In the genomic region with DNA sequence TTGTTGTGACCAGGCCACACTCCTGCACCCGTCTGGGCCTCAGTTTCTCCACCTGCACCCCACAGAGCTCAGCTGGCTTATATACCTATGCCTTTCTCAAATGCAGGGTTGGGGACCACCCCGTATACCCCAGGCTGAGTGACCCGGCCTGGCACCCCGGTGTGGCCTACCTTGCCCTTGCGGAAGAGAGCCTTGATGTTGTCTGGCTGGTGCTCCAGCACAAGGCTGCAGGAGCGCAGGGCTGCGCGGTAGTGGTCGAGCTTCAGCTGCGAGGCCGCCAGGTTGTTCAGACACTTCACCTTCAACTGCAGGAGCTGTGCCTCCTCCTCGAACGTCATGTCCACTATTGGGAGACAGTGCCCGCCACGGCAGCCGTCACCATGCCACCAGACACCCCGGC, we compare ENCODE assay signal across 17 cellular contexts. TPM values are rescaled to one million over a fixed set of nuclear protein-coding genes. Genes with fewer than 3 reads are reported as not detected.
DNase-seq lines count a peak whose midpoint lies in the region; ATAC-seq, FAIRE-seq and TF ChIP-seq lines count a peak whose summit lies in the region.
"Had no signal": no experiment of that assay in that cellular context is flagged by ENCODE, and none has a peak within 500 bp of the region (broad histone marks: within the 10 kb centered on the region; RNA-seq: fewer than 3 reads in every experiment).

No MANE protein-coding gene starts in this region.

- H3K9me3 ChIP-seq in CD4-positive, alpha-beta T cell (ENCODE audit: control insufficient read depth, low read length): no peaks in the 10 kb centered on the region
- H3K9me3 ChIP-seq in GM12878 (replicated peaks; ENCODE audit: control insufficient read depth, insufficient read depth, low read length) (no peaks in the 10 kb centered on the region), neuronal stem cell (replicated peaks in 1 of 2; ENCODE audit: control insufficient read depth in 2 of 2, insufficient read depth in 1 of 2, low read depth in 1 of 2, low read length in 2 of 2) (peaks cover 0 to 2% of the 10 kb centered on the region in 2 donors), breast epithelium (no peaks in the 10 kb centered on the region)
- H3K9me3 ChIP-seq: BLaER1 treated with 17β-estradiol and CSF1 and Interleukin-3, amounts not matched to agents 10 nM and 100 nM had no signal

- H3K27ac ChIP-seq in CD4-positive, alpha-beta T cell (ENCODE audit: low read depth, low read length): no peak overlapping the region
- H3K27ac ChIP-seq in GM12878 (ENCODE audit: control insufficient read depth, insufficient read depth): no peak overlapping the region
- no peak overlapping the region for H3K27ac ChIP-seq in neuronal stem cell (replicated peaks; ENCODE audit: low read length)
- no peak overlapping the region for H3K27ac ChIP-seq in breast epithelium
- H3K27ac ChIP-seq: BLaER1 treated with 17β-estradiol and CSF1 and Interleukin-3, amounts not matched to agents 10 nM and 100 nM had no signal

- in situ Hi-C loops in GM12878 (cut with MboI): no loop called here

- ATAC-seq in CD4-positive, alpha-beta T cell (ENCODE audit: poor library complexity): no peak
- ATAC-seq in GM12878: no peak
- ATAC-seq: GM23338 had no signal

- no peak overlapping the region for H4K8ac ChIP-seq in neuronal stem cell (ENCODE audit: low read depth, low read length)

- SMC1A ChIA-PET in GM12878 (lab: Charles Lee; ENCODE audit: uncharacterized antibody, unreplicated experiment): no interaction called here

- H3K4me2 ChIP-seq in GM12878 (ENCODE audit: control insufficient read depth, insufficient read depth) (no peak overlapping the region), neuronal stem cell (ENCODE audit: insufficient read depth, low read length, poor library complexity, severe bottlenecking) (no peak overlapping the region)
- H3K4me2 ChIP-seq: BLaER1 treated with 17β-estradiol and CSF1 and Interleukin-3, amounts not matched to agents 10 nM and 100 nM; GM23338 had no signal

- intact Hi-C loops in CD4-positive, alpha-beta T cell (cut with DNase I, micrococcal nuclease): no loop called here
- intact Hi-C loops in GM12878 (cut with micrococcal nuclease; ENCODE audit: unreplicated experiment) (no loop called here), breast epithelium (cut with DNase I; ENCODE audit: low total_unique reads) (no loop called here)

- H3K4me1 ChIP-seq in GM12878 (ENCODE audit: control insufficient read depth, insufficient read depth, low read length): peaks cover 8% of the 10 kb centered on the region
- H3K4me1 ChIP-seq in neuronal stem cell (ENCODE audit: control insufficient read depth in 2 of 2, insufficient read depth in 1 of 2, low read depth in 1 of 2, low read length in 2 of 2): peaks cover under 1 to 2% of the 10 kb centered on the region in 2 donors
- H3K4me1 ChIP-seq in breast epithelium: no peaks in the 10 kb centered on the region

- peak overlapping the region; percentile 15 for H3K4me3 Mint-ChIP-seq in CD4-positive, alpha-beta T cell
- H3K4me3 Mint-ChIP-seq: B cell, GM23338 had no signal

- CTCF ChIA-PET in CD4-positive, alpha-beta T cell (lab: Charles Lee): no interaction called here
- CTCF ChIA-PET in GM12878 (lab: Yijun Ruan, JAX): no interaction called here

- H3K36me3 Mint-ChIP-seq in CD4-positive, alpha-beta T cell (ENCODE audit: low read depth): peaks cover 70% of the 10 kb centered on the region

- RAD21 ChIA-PET in GM12878 (lab: Charles Lee; ENCODE audit: unreplicated experiment): no interaction called here

- H3K14ac ChIP-seq in neuronal stem cell (ENCODE audit: low read length): no peak overlapping the region

- H3K4me3 ChIP-seq in H7 (ENCODE audit: insufficient read depth, low read depth, low read length): no peak overlapping the region
- no peak overlapping the region for H3K4me3 ChIP-seq in GM12878
- H3K4me3 ChIP-seq in neuronal stem cell (ENCODE audit: low read length in 2 of 2): no peak overlapping the region
- H3K4me3 ChIP-seq in breast epithelium: no peak overlapping the region
- H3K4me3 ChIP-seq: BLaER1 treated with 17β-estradiol and CSF1 and Interleukin-3, amounts not matched to agents 10 nM and 100 nM; GM23338 had no signal

- H3K23ac ChIP-seq in neuronal stem cell (ENCODE audit: low read depth, low read length, poor library complexity): no peak overlapping the region

- no peak overlapping the region for H3K27ac Mint-ChIP-seq in CD4-positive, alpha-beta T cell
- H3K27ac Mint-ChIP-seq: B cell, GM23338 had no signal

- H3K4me1 Mint-ChIP-seq in CD4-positive, alpha-beta T cell (ENCODE audit: low read depth): peaks cover 15% of the 10 kb centered on the region

- H3K18ac ChIP-seq in neuronal stem cell (ENCODE audit: low read length): peak overlapping the region; percentile 28

- no peak overlapping the region for H2BK15ac ChIP-seq in neuronal stem cell (ENCODE audit: low read length)

- POLR2A ChIA-PET in CD4-positive, alpha-beta T cell (lab: Charles Lee): no interaction called here
- POLR2A ChIA-PET in GM12878 (lab: Charles Lee): no interaction called here

- whole genome bisulfite sequencing in GM12878 (ENCODE audit: insufficient coverage, insufficient replicate concordance, low lambda C conversion rate, missing lambda C conversion rate): 96% methylated on average over 17 of the region's 17 CpGs
- no CpG with 5 or more reads among the region's 17 CpGs for WGBS in neuronal stem cell (ENCODE audit: extremely low coverage in 2 of 2, insufficient read length in 2 of 2, insufficient replicate concordance in 1 of 2), 2 donors

- no peak for FAIRE-seq in GM12878 (lab: Jason Lieb, UNC)
- FAIRE-seq: D721Med, G401.6, GM12892, GM18507, H54 had no signal

- no peaks in the 10 kb centered on the region for H3K27me3 Mint-ChIP-seq in CD4-positive, alpha-beta T cell
- H3K27me3 Mint-ChIP-seq: B cell; CD8-positive, alpha-beta memory T cell had no signal

- H3K36me3 ChIP-seq in H7 (replicated peaks; ENCODE audit: control insufficient read depth, insufficient read depth, low read length): peaks cover 38% of the 10 kb centered on the region
- peaks cover 8 to 31% of the 10 kb centered on the region in 2 experiments; a peak in 3 of 4 replicates for H3K36me3 ChIP-seq in GM12878 (ENCODE audit: control insufficient read depth in 2 of 2, insufficient read depth in 2 of 2, low read length in 1 of 2)
- peaks cover 50 to 77% of the 10 kb centered on the region in 2 donors for H3K36me3 ChIP-seq in neuronal stem cell (replicated peaks in 1 of 2; ENCODE audit: control insufficient read depth in 2 of 2, insufficient read depth in 2 of 2, low read length in 2 of 2)
- H3K36me3 ChIP-seq in breast epithelium: peaks cover 14% of the 10 kb centered on the region

- H3K9me3 Mint-ChIP-seq in CD4-positive, alpha-beta T cell: no peaks in the 10 kb centered on the region
- H3K9me3 Mint-ChIP-seq: CD8-positive, alpha-beta memory T cell; GM23338 had no signal

- H2AFZ ChIP-seq in GM12878 (ENCODE audit: control insufficient read depth, low read depth, low read length): no peak overlapping the region
- H2AFZ ChIP-seq in neuronal stem cell (ENCODE audit: low read length): no peak overlapping the region
- H2AFZ ChIP-seq: GM23338 had no signal

- peaks cover 10% of the 10 kb centered on the region for H3K79me1 ChIP-seq in neuronal stem cell (ENCODE audit: low read depth, low read length)

- DNase-seq in CD4-positive, alpha-beta T cell: no peak
- DNase-seq in H7 (peak; percentile 24), GM12878 (ENCODE audit: low read depth, low spot score) (no peak), neuronal stem cell (ENCODE audit: low spot score) (no peak), occipital lobe (lab: John Stamatoyannopoulos, UW) (no peak), breast epithelium (ENCODE audit: low spot score in 2 of 2) (no peak), dermis blood vessel endothelial cell (no peak)
- DNase-seq: CD8-positive, alpha-beta memory T cell; COR-L47 had no signal

- no peak overlapping the region for H2BK5ac ChIP-seq in neuronal stem cell (ENCODE audit: low read length)

- TF ChIP-seq POLR2A in GM12878 (IDR thresholded peaks at IDR 0.05; ENCODE audit: low read depth, low read length) (peak; percentile 36), breast epithelium (IDR thresholded peaks at IDR 0.05) (no peak)

- no peaks in the 10 kb centered on the region for H4K20me1 ChIP-seq in GM12878 (ENCODE audit: control insufficient read depth, insufficient read depth)

- H2AK5ac ChIP-seq in neuronal stem cell (ENCODE audit: low read depth, low read length): peak overlapping the region; percentile 28

- no TSS peak for BruUV-seq in GM12878 (replicated peaks; lab: Mats Ljungman, UMichigan)

- no peak overlapping the region for H2BK12ac ChIP-seq in neuronal stem cell (ENCODE audit: low read length)

- H3K27me3 ChIP-seq in CD4-positive, alpha-beta T cell (ENCODE audit: control insufficient read depth, insufficient read depth, low read length): no peaks in the 10 kb centered on the region
- H3K27me3 ChIP-seq in H7 (ENCODE audit: control insufficient read depth, insufficient read depth, low read length) (no peaks in the 10 kb centered on the region), GM12878 (replicated peaks in 1 of 2; ENCODE audit: control insufficient read depth in 2 of 2, insufficient read depth in 2 of 2, low read length in 1 of 2) (no peaks in the 10 kb centered on the region), neuronal stem cell (ENCODE audit: control insufficient read depth in 3 of 3, insufficient read depth in 3 of 3, low read depth in 1 of 3, low read length in 3 of 3) (no peaks in the 10 kb centered on the region), breast epithelium (no peaks in the 10 kb centered on the region)
- H3K27me3 ChIP-seq: BLaER1 treated with 17β-estradiol and CSF1 and Interleukin-3, amounts not matched to agents 10 nM and 100 nM had no signal

- H3K79me2 ChIP-seq in GM12878 (ENCODE audit: control insufficient read depth, insufficient read depth, low read length): peaks cover 9% of the 10 kb centered on the region

- H3K9ac ChIP-seq in GM12878 (ENCODE audit: control insufficient read depth, insufficient read depth, low read length) (no peak overlapping the region), neuronal stem cell (ENCODE audit: low read depth, low read length, poor library complexity) (no peak overlapping the region)
- H3K9ac ChIP-seq: BLaER1 treated with 17β-estradiol and CSF1 and Interleukin-3, amounts not matched to agents 10 nM and 100 nM had no signal

- TF ChIP-seq CTCF in CD4-positive, alpha-beta T cell (IDR thresholded peaks at IDR 0.05): no peak
- TF ChIP-seq CTCF in GM12878 (IDR thresholded peaks at IDR 0.05 in 2 of 3, conservative IDR thresholded peaks at IDR 0.05 in 1 of 3; ENCODE audit: control insufficient read depth in 2 of 3, extremely low read depth in 1 of 3, insufficient read depth in 1 of 3, low read depth in 3 of 3, low read length in 3 of 3) (no peak), breast epithelium (IDR thresholded peaks at IDR 0.05) (no peak)

- TF ChIP-seq EP300 in GM12878 (IDR thresholded peaks at IDR 0.05; ENCODE audit: borderline replicate concordance in 1 of 2, control insufficient read depth in 1 of 2, low read depth in 2 of 2, low read length in 2 of 2): no peak

- no peak overlapping the region for H3K4ac ChIP-seq in neuronal stem cell (ENCODE audit: low read length)

- TF ChIP-seq RAD21 in GM12878 (IDR thresholded peaks at IDR 0.05; ENCODE audit: insufficient read depth, low read depth, low read length): no peak

- H4K91ac ChIP-seq in neuronal stem cell (ENCODE audit: low read depth, low read length, poor library complexity): no peak overlapping the region

- no peak overlapping the region for H2BK120ac ChIP-seq in neuronal stem cell (ENCODE audit: low read depth, low read length)

RNA-seq across cellular contexts. Expression of a gene that starts 5.9 kb away (rescaled TPM):
- 100 to 1,000 TPM; 147 to 152 TPM for total RNA-seq in CD4-positive, alpha-beta T cell
- 446 and 481 TPM in 2 replicates for total RNA-seq in H7 (2014; rRNA removed; shearing (Covaris generic))
- 50.6 and 53.1 TPM in 2 replicates for total RNA-seq in GM12878 (2013; cell fraction: nucleolus; rRNA removed)
- 157 and 192 TPM in 2 replicates for total RNA-seq in GM12878 (2014; rRNA removed)
- total RNA-seq in GM12878 (2014; rRNA removed; fragmentation: Illumina TruSeq; extraction: Trizol): 59.8 and 66.4 TPM in 2 replicates
- total RNA-seq in GM12878 (2021): 204 and 205 TPM in 2 replicates
- 74.1 TPM for polyA plus RNA-seq in GM12878 (2011; ENCODE audit: low read depth)
- polyA plus RNA-seq in GM12878 (2011; rRNA removed): 62.3 and 116 TPM in 2 replicates
- polyA plus RNA-seq in GM12878 (2011; cell fraction: cytosol; rRNA removed): 212 and 258 TPM in 2 replicates
- 200 and 207 TPM in 2 replicates for polyA plus RNA-seq in GM12878 (2011; cell fraction: nucleus; rRNA removed)
- polyA plus RNA-seq in GM12878 (2012): 209 and 231 TPM in 2 replicates
- polyA plus RNA-seq in GM12878 (2014; fragmentation: Illumina TruSeq; extraction: Trizol): 4.2 and 39.7 TPM in 2 replicates
- polyA plus RNA-seq in GM12878 (2014; fragmentation: Nextera tagmentation; extraction: Ambion mirVana): 1 to 10 TPM in 1 of 2 experiments, under 1 TPM in 1; 0.13 to 1.1 TPM
- 143 and 172 TPM in 2 replicates for polyA plus RNA-seq in GM12878 (2014; rRNA removed)
- 100 to 1,000 TPM in 1 of 2 experiments, 10 to 100 TPM in 1; 90.1 to 101 TPM for polyA plus RNA-seq in GM12878 (2016; fragmentation: Nextera tagmentation; extraction: Ambion mirVana)
- 71.0 and 163 TPM in 2 replicates for polyA minus RNA-seq in GM12878 (2011; rRNA and poly(A)+ RNA removed)
- polyA minus RNA-seq in GM12878 (2011; cell fraction: cytosol; rRNA and poly(A)+ RNA removed): 101 and 104 TPM in 2 replicates
- 33.4 and 45.1 TPM in 2 replicates for polyA minus RNA-seq in GM12878 (2011; cell fraction: nucleus; rRNA and poly(A)+ RNA removed)
- polyA plus RNA-seq in neuronal stem cell (2013, experiment 1 of 2): 215 TPM
- polyA plus RNA-seq in neuronal stem cell (2013, experiment 2 of 2): 207 TPM
- total RNA-seq in occipital lobe: 118 TPM
- 100 to 1,000 TPM; 214 to 336 (median 294) TPM for total RNA-seq in breast epithelium
- 216 and 253 TPM in 2 replicates for total RNA-seq in dermis blood vessel endothelial cell

RNA-seq across cellular contexts. Expression of a gene that starts 15.6 kb away (rescaled TPM):
- total RNA-seq in CD4-positive, alpha-beta T cell: 10 to 100 TPM; 46.2 to 46.8 TPM
- total RNA-seq in H7 (2014; rRNA removed; shearing (Covaris generic)): 16.4 and 17.0 TPM in 2 replicates
- total RNA-seq in GM12878 (2013; cell fraction: nucleolus; rRNA removed): 31.6 and 39.3 TPM in 2 replicates
- 11.7 and 13.1 TPM in 2 replicates for total RNA-seq in GM12878 (2014; rRNA removed)
- total RNA-seq in GM12878 (2014; rRNA removed; fragmentation: Illumina TruSeq; extraction: Trizol): 3.8 and 5.1 TPM in 2 replicates
- 19.7 and 25.0 TPM in 2 replicates for total RNA-seq in GM12878 (2021)
- 4.6 TPM for polyA plus RNA-seq in GM12878 (2011; ENCODE audit: low read depth)
- 2.4 and 4.6 TPM in 2 replicates for polyA plus RNA-seq in GM12878 (2011; rRNA removed)
- polyA plus RNA-seq in GM12878 (2011; cell fraction: cytosol; rRNA removed): 6.1 and 9.0 TPM in 2 replicates
- polyA plus RNA-seq in GM12878 (2011; cell fraction: nucleus; rRNA removed): 23.5 and 30.6 TPM in 2 replicates
- polyA plus RNA-seq in GM12878 (2012): 13.5 and 16.7 TPM in 2 replicates
- polyA plus RNA-seq in GM12878 (2014; fragmentation: Illumina TruSeq; extraction: Trizol): 0.87 and 3.6 TPM in 2 replicates
- under 1 TPM; 0.91 to 0.98 TPM for polyA plus RNA-seq in GM12878 (2014; fragmentation: Nextera tagmentation; extraction: Ambion mirVana)
- 13.8 and 16.8 TPM in 2 replicates for polyA plus RNA-seq in GM12878 (2014; rRNA removed)
- 10 to 100 TPM; 21.2 to 21.6 TPM for polyA plus RNA-seq in GM12878 (2016; fragmentation: Nextera tagmentation; extraction: Ambion mirVana)
- polyA minus RNA-seq in GM12878 (2011; rRNA and poly(A)+ RNA removed): 5.9 and 12.4 TPM in 2 replicates
- polyA minus RNA-seq in GM12878 (2011; cell fraction: cytosol; rRNA and poly(A)+ RNA removed): 4.8 and 10.7 TPM in 2 replicates
- polyA minus RNA-seq in GM12878 (2011; cell fraction: nucleus; rRNA and poly(A)+ RNA removed): 7.1 and 13.3 TPM in 2 replicates
- 5.2 TPM for polyA plus RNA-seq in neuronal stem cell (2013, experiment 1 of 2)
- 5.2 TPM for polyA plus RNA-seq in neuronal stem cell (2013, experiment 2 of 2)
- total RNA-seq in occipital lobe: 6.6 TPM
- 10 to 100 TPM; 13.0 to 22.3 (median 15.7) TPM for total RNA-seq in breast epithelium
- 12.3 and 14.8 TPM in 2 replicates for total RNA-seq in dermis blood vessel endothelial cell

RNA-seq across cellular contexts. Expression of a gene that starts 20.2 kb away (rescaled TPM):
- 10 to 100 TPM; 64.2 to 66.9 TPM for total RNA-seq in CD4-positive, alpha-beta T cell
- total RNA-seq in H7 (2014; rRNA removed; shearing (Covaris generic)): 190 and 202 TPM in 2 replicates
- 63.6 and 63.9 TPM in 2 replicates for total RNA-seq in GM12878 (2013; cell fraction: nucleolus; rRNA removed)
- total RNA-seq in GM12878 (2014; rRNA removed) (116 and 128 TPM in 2 replicates), GM12878 (2014; rRNA removed; fragmentation: Illumina TruSeq; extraction: Trizol) (75.5 and 82.0 TPM in 2 replicates), GM12878 (2021) (109 and 111 TPM in 2 replicates), occipital lobe (16.4 TPM), breast epithelium (100 to 1,000 TPM in 2 of 3 donors, 10 to 100 TPM in 1; 92.6 to 140 (median 139) TPM), dermis blood vessel endothelial cell (58.0 and 91.2 TPM in 2 replicates)
- polyA plus RNA-seq in GM12878 (2011; ENCODE audit: low read depth): 63.3 TPM
- polyA plus RNA-seq in GM12878 (2011; rRNA removed) (67.3 and 130 TPM in 2 replicates), GM12878 (2014; fragmentation: Illumina TruSeq; extraction: Trizol) (91.4 and 151 TPM in 2 replicates), GM12878 (2014; fragmentation: Nextera tagmentation; extraction: Ambion mirVana) (10 to 100 TPM; 27.5 to 44.9 TPM), GM12878 (2014; rRNA removed) (193 and 209 TPM in 2 replicates), GM12878 (2016; fragmentation: Nextera tagmentation; extraction: Ambion mirVana) (100 to 1,000 TPM; 182 to 191 TPM)
- polyA plus RNA-seq in GM12878 (2011; cell fraction: cytosol; rRNA removed): 191 and 223 TPM in 2 replicates
- 161 and 189 TPM in 2 replicates for polyA plus RNA-seq in GM12878 (2011; cell fraction: nucleus; rRNA removed)
- polyA plus RNA-seq in GM12878 (2012): 111 and 123 TPM in 2 replicates
- 68.5 and 130 TPM in 2 replicates for polyA minus RNA-seq in GM12878 (2011; rRNA and poly(A)+ RNA removed)
- polyA minus RNA-seq in GM12878 (2011; cell fraction: cytosol; rRNA and poly(A)+ RNA removed): 52.8 and 63.2 TPM in 2 replicates
- polyA minus RNA-seq in GM12878 (2011; cell fraction: nucleus; rRNA and poly(A)+ RNA removed): 18.9 and 32.5 TPM in 2 replicates
- 150 TPM for polyA plus RNA-seq in neuronal stem cell (2013, experiment 1 of 2)
- polyA plus RNA-seq in neuronal stem cell (2013, experiment 2 of 2): 148 TPM

RNA-seq across cellular contexts. Expression of a gene that starts 34.2 kb away (rescaled TPM):
- 1,000 to 10,000 TPM; 2,255 to 2,378 TPM for total RNA-seq in CD4-positive, alpha-beta T cell
- 1,268 and 1,295 TPM in 2 replicates for total RNA-seq in H7 (2014; rRNA removed; shearing (Covaris generic))
- 129 and 132 TPM in 2 replicates for total RNA-seq in GM12878 (2013; cell fraction: nucleolus; rRNA removed)
- 1,493 and 1,661 TPM in 2 replicates for total RNA-seq in GM12878 (2014; rRNA removed)
- total RNA-seq in GM12878 (2014; rRNA removed; fragmentation: Illumina TruSeq; extraction: Trizol): 1,429 and 1,442 TPM in 2 replicates
- total RNA-seq in GM12878 (2021): 1,629 and 1,678 TPM in 2 replicates
- 10,819 TPM for polyA plus RNA-seq in GM12878 (2011; ENCODE audit: low read depth)
- 910 and 1,613 TPM in 2 replicates for polyA plus RNA-seq in GM12878 (2011; rRNA removed)
- 3,476 and 4,794 TPM in 2 replicates for polyA plus RNA-seq in GM12878 (2011; cell fraction: cytosol; rRNA removed)
- 839 and 898 TPM in 2 replicates for polyA plus RNA-seq in GM12878 (2011; cell fraction: nucleus; rRNA removed)
- 3,669 and 4,620 TPM in 2 replicates for polyA plus RNA-seq in GM12878 (2012)
- polyA plus RNA-seq in GM12878 (2014; fragmentation: Illumina TruSeq; extraction: Trizol): 2,280 and 2,392 TPM in 2 replicates
- polyA plus RNA-seq in GM12878 (2014; fragmentation: Nextera tagmentation; extraction: Ambion mirVana): 1,000 to 10,000 TPM; 2,192 to 2,288 TPM
- 2,186 and 2,597 TPM in 2 replicates for polyA plus RNA-seq in GM12878 (2014; rRNA removed)
- 1,000 to 10,000 TPM; 1,131 to 1,180 TPM for polyA plus RNA-seq in GM12878 (2016; fragmentation: Nextera tagmentation; extraction: Ambion mirVana)
- polyA minus RNA-seq in GM12878 (2011; rRNA and poly(A)+ RNA removed): 1,757 and 2,399 TPM in 2 replicates
- 394 and 436 TPM in 2 replicates for polyA minus RNA-seq in GM12878 (2011; cell fraction: cytosol; rRNA and poly(A)+ RNA removed)
- polyA minus RNA-seq in GM12878 (2011; cell fraction: nucleus; rRNA and poly(A)+ RNA removed): 157 and 251 TPM in 2 replicates
- 1,321 TPM for polyA plus RNA-seq in neuronal stem cell (2013, experiment 1 of 2)
- polyA plus RNA-seq in neuronal stem cell (2013, experiment 2 of 2): 1,289 TPM
- total RNA-seq in occipital lobe: 530 TPM
- 100 to 1,000 TPM; 729 to 865 (median 831) TPM for total RNA-seq in breast epithelium
- total RNA-seq in dermis blood vessel endothelial cell: 755 and 1,061 TPM in 2 replicates

RNA-seq across cellular contexts. Expression of a gene that starts 51.2 kb away (rescaled TPM):
- 10 to 100 TPM; 88.4 to 88.9 TPM for total RNA-seq in CD4-positive, alpha-beta T cell
- 117 TPM in 2 replicates for total RNA-seq in H7 (2014; rRNA removed; shearing (Covaris generic))
- total RNA-seq in GM12878 (2013; cell fraction: nucleolus; rRNA removed): 15.2 and 18.7 TPM in 2 replicates
- total RNA-seq in GM12878 (2014; rRNA removed): 49.7 and 57.8 TPM in 2 replicates
- total RNA-seq in GM12878 (2014; rRNA removed; fragmentation: Illumina TruSeq; extraction: Trizol): 6.4 and 7.1 TPM in 2 replicates
- total RNA-seq in GM12878 (2021): 58.2 and 62.7 TPM in 2 replicates
- 15.2 TPM for polyA plus RNA-seq in GM12878 (2011; ENCODE audit: low read depth)
- 7.8 and 12.1 TPM in 2 replicates for polyA plus RNA-seq in GM12878 (2011; rRNA removed)
- 23.9 and 40.8 TPM in 2 replicates for polyA plus RNA-seq in GM12878 (2011; cell fraction: cytosol; rRNA removed)
- polyA plus RNA-seq in GM12878 (2011; cell fraction: nucleus; rRNA removed): 74.8 and 100 TPM in 2 replicates
- 40.7 and 41.1 TPM in 2 replicates for polyA plus RNA-seq in GM12878 (2012)
- 1.8 and 3.1 TPM in 2 replicates for polyA plus RNA-seq in GM12878 (2014; fragmentation: Illumina TruSeq; extraction: Trizol)
- polyA plus RNA-seq in GM12878 (2014; fragmentation: Nextera tagmentation; extraction: Ambion mirVana): 1 to 10 TPM; 1.1 to 3.3 TPM
- 64.4 and 84.2 TPM in 2 replicates for polyA plus RNA-seq in GM12878 (2014; rRNA removed)
- 100 to 1,000 TPM in 1 of 2 experiments, 10 to 100 TPM in 1; 88.9 to 101 TPM for polyA plus RNA-seq in GM12878 (2016; fragmentation: Nextera tagmentation; extraction: Ambion mirVana)
- 0.80 and 1.7 TPM in 2 replicates for polyA minus RNA-seq in GM12878 (2011; rRNA and poly(A)+ RNA removed)
- 3.6 and 8.6 TPM in 2 replicates for polyA minus RNA-seq in GM12878 (2011; cell fraction: cytosol; rRNA and poly(A)+ RNA removed)
- 4.7 and 6.4 TPM in 2 replicates for polyA minus RNA-seq in GM12878 (2011; cell fraction: nucleus; rRNA and poly(A)+ RNA removed)
- polyA plus RNA-seq in neuronal stem cell (2013, experiment 1 of 2): 85.7 TPM
- 81.2 TPM for polyA plus RNA-seq in neuronal stem cell (2013, experiment 2 of 2)
- total RNA-seq in occipital lobe: 20.0 TPM
- 100 to 1,000 TPM in 2 of 3 donors, 10 to 100 TPM in 1; 99.8 to 117 (median 111) TPM for total RNA-seq in breast epithelium
- total RNA-seq in dermis blood vessel endothelial cell: 75.5 and 91.2 TPM in 2 replicates
